19 cellular contexts compared by ENCODE assay signal in genomic region chrX:71304561-71304960, GRCh38.
"Had no signal": no experiment of that assay in that cellular context is flagged by ENCODE, and none has a peak within 500 bp of the region (broad histone marks: within the 10 kb centered on the region; RNA-seq: fewer than 3 reads in every experiment).

No MANE protein-coding gene starts in this region.

- H3K9me3 Mint-ChIP-seq: naive thymus-derived CD4-positive, alpha-beta T cell; stimulated activated naive B cell treated with anti-CD40 and anti-IgM and Interleukin-4, amounts not matched to agents 10 μg/mL and 1 μg/mL and 100 μg/mL, for 72 hours; stimulated activated naive CD8-positive, alpha-beta T cell treated with anti-CD3 and anti-CD28 coated beads, Interleukin-15, amount 100 ng/mL, for 72 hours had no signal

- H3K4me3 Mint-ChIP-seq: naive thymus-derived CD4-positive, alpha-beta T cell; nephron progenitor cell; stimulated activated naive B cell treated with anti-CD40 and anti-IgM and Interleukin-4, amounts not matched to agents 10 μg/mL and 1 μg/mL and 100 μg/mL, for 72 hours; stimulated activated naive CD8-positive, alpha-beta T cell treated with anti-CD3 and anti-CD28 coated beads, Interleukin-15, amount 100 ng/mL, for 72 hours had no signal

- H3K4me1 Mint-ChIP-seq: nephron progenitor cell had no signal

- H3K27ac Mint-ChIP-seq: stimulated activated naive B cell treated with anti-CD40 and anti-IgM and Interleukin-4, amounts not matched to agents 10 μg/mL and 1 μg/mL and 100 μg/mL, for 72 hours had no signal

- H3K27me3 Mint-ChIP-seq: naive thymus-derived CD4-positive, alpha-beta T cell; stimulated activated naive CD8-positive, alpha-beta T cell treated with anti-CD3 and anti-CD28 coated beads, Interleukin-15, amount 100 ng/mL, for 72 hours had no signal

- ATAC-seq: esophagus mucosa; heart right ventricle; naive thymus-derived CD4-positive, alpha-beta T cell; psoas muscle; sciatic nerve; stimulated activated naive B cell treated with anti-CD40 and anti-IgM and Interleukin-4, amounts not matched to agents 10 μg/mL and 1 μg/mL and 100 μg/mL, for 72 hours; stimulated activated naive CD8-positive, alpha-beta T cell treated with anti-CD3 and anti-CD28 coated beads, Interleukin-15, amount 100 ng/mL, for 72 hours; upper lobe of right lung had no signal

- DNase-seq: effector memory CD4-positive, alpha-beta T cell; heart right ventricle; hypothalamus; kidney glomerular epithelial cell; mesendoderm; naive thymus-derived CD4-positive, alpha-beta T cell; nephron progenitor cell; psoas muscle; retina; spleen; stimulated activated CD4-positive, alpha-beta T cell treated with anti-CD3 and anti-CD28 coated beads, Interleukin-15, amount 100 ng/mL, for 24 hours; stimulated activated CD4-positive, alpha-beta T cell treated with anti-CD3 and anti-CD28 coated beads, Interleukin-1b, Interleukin-23, amount 100 ng/mL, for 48 hours; stimulated activated CD4-positive, alpha-beta T cell treated with anti-CD3 and anti-CD28 coated beads, Interleukin-4, amount 100 ng/mL, for 24 hours; stimulated activated naive B cell treated with anti-CD40 and anti-IgM and Interleukin-4, amounts not matched to agents 10 μg/mL and 1 μg/mL and 100 μg/mL, for 72 hours; stimulated activated naive CD8-positive, alpha-beta T cell treated with anti-CD3 and anti-CD28 coated beads, Interleukin-15, amount 100 ng/mL, for 72 hours; testis; upper lobe of right lung had no signal
